7 cellular contexts compared by ENCODE assay signal in the genomic region with DNA sequence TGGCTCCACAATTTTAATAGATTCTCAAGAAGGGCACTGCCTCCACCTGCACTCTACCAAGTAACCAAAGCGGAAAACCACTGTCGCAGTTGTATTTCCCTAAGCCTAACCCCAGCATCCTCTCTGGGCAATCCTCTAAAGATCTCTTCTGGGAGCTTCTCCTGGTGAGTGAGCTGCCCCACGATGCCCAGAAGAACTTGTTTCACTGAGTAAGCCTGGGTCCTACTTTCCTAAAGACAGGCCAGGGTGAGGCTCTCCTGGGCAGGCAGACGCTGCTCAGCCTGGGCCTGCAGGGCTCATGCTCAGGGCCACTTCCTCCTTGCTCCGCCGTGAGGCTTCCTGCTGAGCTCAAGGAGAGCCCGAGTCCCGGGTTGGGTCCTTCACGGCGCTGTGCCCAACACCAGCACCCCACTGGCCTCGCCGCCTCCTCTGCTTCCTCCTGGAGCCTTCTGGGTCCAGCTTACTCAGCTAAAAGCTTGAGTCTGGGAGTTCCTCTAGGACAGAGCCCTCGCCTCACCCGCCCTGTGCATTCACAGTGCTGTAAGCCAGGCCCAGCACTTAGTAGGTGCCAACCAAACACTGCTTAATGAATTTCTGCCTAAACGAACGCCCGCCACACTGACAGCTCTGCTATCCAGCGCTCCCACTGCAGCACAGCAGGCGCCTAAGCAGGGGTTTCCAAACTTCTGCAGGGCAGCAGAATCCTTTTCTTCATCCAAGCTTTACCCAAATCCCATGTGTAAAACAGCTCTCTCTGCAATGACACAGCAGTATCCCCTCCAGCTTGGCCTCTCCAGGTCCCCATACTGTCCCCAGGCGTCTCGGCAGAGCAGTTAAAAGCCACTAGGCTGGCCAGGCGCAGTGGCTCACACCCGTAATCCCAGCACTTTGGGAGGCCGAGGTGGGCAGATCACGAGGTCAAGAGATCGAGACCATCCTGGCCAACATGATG. TPM values are rescaled to one million over a fixed set of nuclear protein-coding genes. Genes with fewer than 3 reads are reported as not detected.
A peak's percentile ranks its signal among the peaks of the same experiment; 100 is the strongest.
DNase-seq lines count a peak whose midpoint lies in the region; ATAC-seq and TF ChIP-seq lines count a peak whose summit lies in the region.

No MANE protein-coding gene starts in this region.

- TF ChIP-seq CTCF in activated B cell treated with CpG ODN at 0.5 μM for 24 hours (IDR thresholded peaks at IDR 0.05) = no peak

- H3K9ac ChIP-seq in skeletal muscle tissue (ENCODE audit: low read depth in 1 of 3, low read length in 3 of 3) = peak overlapping the region in 2 of 3 donors; percentile 12 to 25

- H3K27ac Mint-ChIP-seq in activated B cell treated with CpG ODN at 0.5 μM for 24 hours = peak overlapping the region; percentile 87

- peak; percentile 59 for DNase-seq in activated B cell treated with CpG ODN at 0.5 μM for 24 hours
- no peak for DNase-seq in amniotic stem cell (lab: John Stamatoyannopoulos, UW)
- no peak for DNase-seq in glomerular visceral epithelial cell (ENCODE audit: extremely low spot score)

- no peak overlapping the region for H3K27ac ChIP-seq in skeletal muscle tissue (ENCODE audit: low read depth, low read length)

- intact Hi-C loops in activated B cell treated with CpG ODN at 0.5 μM for 24 hours (cut with micrococcal nuclease) = loop anchor here (1.0 to 10.0 kb wide), 5 partner anchors 8 to 324 kb away; a partner anchor contains a TSS

- H3K27me3 Mint-ChIP-seq in activated B cell treated with CpG ODN at 0.5 μM for 24 hours = no peaks in the 10 kb centered on the region

- no peaks in the 10 kb centered on the region for H3K9me3 Mint-ChIP-seq in activated B cell treated with CpG ODN at 0.5 μM for 24 hours

- POLR2A ChIA-PET in activated B cell treated with CpG ODN at 0.5 μM for 24 hours (lab: Charles Lee) = interaction anchor here (0.7 to 2.2 kb wide), 7 partner anchors 9 to 181 kb away, joined by 3 to 20 read pairs (median 9); a partner anchor contains a TSS

- CTCF ChIA-PET in activated B cell treated with CpG ODN at 0.5 μM for 24 hours (lab: Charles Lee) = interaction anchor here (0.6 to 1.5 kb wide), 2 partner anchors 24 to 90 kb away, joined by 3 to 5 read pairs; a partner anchor contains a TSS

- H3K4me3 ChIP-seq in skeletal muscle tissue (ENCODE audit: low read length in 3 of 3) = no peak overlapping the region

- no peaks in the 10 kb centered on the region for H3K27me3 ChIP-seq in skeletal muscle tissue (ENCODE audit: control insufficient read depth in 3 of 3, insufficient read depth in 3 of 3, low read length in 3 of 3)

- peak overlapping the region; percentile 66 for H3K4me3 Mint-ChIP-seq in activated B cell treated with CpG ODN at 0.5 μM for 24 hours

- H3K36me3 Mint-ChIP-seq in activated B cell treated with CpG ODN at 0.5 μM for 24 hours (ENCODE audit: low read depth) = peaks cover 46% of the 10 kb centered on the region

- peaks cover 70% of the 10 kb centered on the region for H3K4me1 Mint-ChIP-seq in activated B cell treated with CpG ODN at 0.5 μM for 24 hours

- peak; percentile 85 for ATAC-seq in GM19351 (IDR thresholded peaks at IDR 0.05; ENCODE audit: unreplicated experiment)
- peak; percentile 63 for ATAC-seq in HG03280 (IDR thresholded peaks at IDR 0.05; ENCODE audit: unreplicated experiment)
- ATAC-seq in activated B cell treated with CpG ODN at 0.5 μM for 24 hours (ENCODE audit: low read depth) = peak; percentile 89
- peak; percentile 90 for ATAC-seq in esophagus mucosa

- peaks cover 25 to 36% (median 28%) of the 10 kb centered on the region in 3 donors for H3K4me1 ChIP-seq in skeletal muscle tissue (ENCODE audit: control insufficient read depth in 3 of 3, insufficient read depth in 3 of 3, low read length in 3 of 3)

- no peaks in the 10 kb centered on the region for H3K9me3 ChIP-seq in skeletal muscle tissue (ENCODE audit: control insufficient read depth in 3 of 3, low read length in 3 of 3)

- peaks cover 2 to 10% (median 7%) of the 10 kb centered on the region in 3 donors for H3K36me3 ChIP-seq in skeletal muscle tissue (ENCODE audit: control insufficient read depth in 3 of 3, insufficient read depth in 3 of 3, low read length in 3 of 3)

RNA-seq across cellular contexts. Expression of a gene that starts 5.7 kb away (rescaled TPM):
- total RNA-seq in activated B cell treated with CpG ODN at 0.5 μM for 24 hours (43.8 and 45.6 TPM in 2 replicates), esophagus mucosa (57.7 TPM), skeletal muscle tissue (15.1 TPM)
